ENCODE assay signal across 21 cellular contexts in the genomic region with DNA sequence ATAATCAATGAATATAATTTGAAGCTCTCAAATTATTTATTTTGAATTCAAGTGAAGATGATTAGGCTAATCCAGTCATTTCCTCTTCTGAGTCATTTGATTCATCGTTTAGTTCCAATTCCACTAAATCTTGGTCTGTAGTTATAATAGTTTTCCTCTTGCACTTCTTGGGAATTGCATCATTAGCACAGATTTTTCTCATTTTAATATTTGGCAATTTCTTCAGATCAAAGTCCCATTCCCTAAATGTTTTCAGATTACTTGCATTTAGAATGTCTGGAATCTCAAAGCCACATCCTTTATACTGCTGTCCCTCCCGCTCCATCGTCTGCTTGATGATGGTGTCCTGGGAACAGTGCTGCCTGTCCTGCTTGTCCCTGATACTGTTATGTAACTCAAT. TPM values are rescaled to one million over a fixed set of nuclear protein-coding genes. Genes with fewer than 3 reads are reported as not detected.
DNase-seq lines count a peak whose midpoint lies in the region; ATAC-seq, FAIRE-seq and TF ChIP-seq lines count a peak whose summit lies in the region.
"Had no signal": no experiment of that assay in that cellular context is flagged by ENCODE, and none has a peak within 500 bp of the region (broad histone marks: within the 10 kb centered on the region; RNA-seq: fewer than 3 reads in every experiment).

No MANE protein-coding gene starts in this region.

- TF ChIP-seq CTCF in SK-N-SH (IDR thresholded peaks at IDR 0.05), result no peak
- TF ChIP-seq CTCF in WERI-Rb-1 (IDR thresholded peaks at IDR 0.05; ENCODE audit: low read depth, low read length), result no peak
- no peak for TF ChIP-seq CTCF in HepG2 (CRISPR knock-in tag; IDR thresholded peaks at IDR 0.05)

- FAIRE-seq in HepG2 (lab: Jason Lieb, UNC), result no peak

- WGBS in SK-N-SH (ENCODE audit: low lambda C conversion rate), result 50% methylated on average over 3 of the region's 3 CpGs
- 97% methylated on average over 3 of the region's 3 CpGs for WGBS in HepG2 (ENCODE audit: low lambda C conversion rate)

- CTCF ChIA-PET in SK-N-SH (lab: Yijun Ruan, JAX) (no interaction called here), HepG2 (lab: Yijun Ruan, JAX; ENCODE audit: low intra/inter-chr PET ratio, low total read pairs) (no interaction called here)

- POLR2A ChIA-PET in SK-N-SH (lab: Yijun Ruan, JAX) (no interaction called here), HepG2 (lab: Yijun Ruan, JAX) (no interaction called here)

- H3K27ac ChIP-seq in SK-N-SH (ENCODE audit: low read depth in 2 of 2, low read length in 1 of 2) (peak overlapping the region; percentile 4 to 73; a peak in 3 of 4 replicates), WERI-Rb-1 (no peak overlapping the region), HepG2 (ENCODE audit: extremely low read length, insufficient read depth, low read length) (no peak overlapping the region)
- H3K27ac ChIP-seq: left lung had no signal

- TF ChIP-seq RAD21 in SK-N-SH (IDR thresholded peaks at IDR 0.05; ENCODE audit: low read length), result no peak
- TF ChIP-seq RAD21 in HepG2 (CRISPR knock-in tag; IDR thresholded peaks at IDR 0.05), result no peak

- H3K4me2 ChIP-seq in SK-N-SH (peak overlapping the region; percentile 42; the same call in 1 of the 2 replicates), skeletal muscle satellite cell (ENCODE audit: low read length) (peak overlapping the region; percentile 6), HepG2 (ENCODE audit: low read depth, low read length) (no peak overlapping the region)

- H4K20me1 ChIP-seq in SK-N-SH (ENCODE audit: insufficient read depth) (no peaks in the 10 kb centered on the region), HepG2 (ENCODE audit: insufficient read depth, low read length) (no peaks in the 10 kb centered on the region)

- H3K4me1 ChIP-seq in SK-N-SH (ENCODE audit: control insufficient read depth in 1 of 2, insufficient read depth in 2 of 2, low read depth in 1 of 2, low read length in 1 of 2), result peaks cover 0 to 13% of the 10 kb centered on the region in 2 experiments; a peak in 1 of 4 replicates
- peaks cover 9% of the 10 kb centered on the region for H3K4me1 ChIP-seq in skeletal muscle satellite cell (ENCODE audit: control insufficient read depth, insufficient read depth, low read length)
- peaks cover 27% of the 10 kb centered on the region for H3K4me1 ChIP-seq in HepG2 (ENCODE audit: insufficient read depth, low read length)
- H3K4me1 ChIP-seq: BE2C had no signal

- H3K36me3 ChIP-seq in SK-N-SH (replicated peaks in 1 of 2; ENCODE audit: control insufficient read depth in 1 of 2, insufficient read depth in 2 of 2, low read length in 1 of 2), result peaks cover 0 to 8% of the 10 kb centered on the region in 2 experiments
- no peaks in the 10 kb centered on the region for H3K36me3 ChIP-seq in skeletal muscle satellite cell (ENCODE audit: insufficient read depth, low read length)
- H3K36me3 ChIP-seq in WERI-Rb-1, result no peaks in the 10 kb centered on the region
- H3K36me3 ChIP-seq in HepG2 (replicated peaks in 1 of 2; ENCODE audit: control insufficient read depth in 1 of 2, insufficient read depth in 2 of 2, low read length in 2 of 2), result 0 out of 5 replicates have a peak, but pooled peaks cover 0 to 4% of the 10 kb centered on the region in 2 experiments
- H3K36me3 ChIP-seq: BE2C, left lung had no signal

- 0 out of 2 replicates have a peak overlapping the region, but pooled peaks have one; percentile 22 for H2AFZ ChIP-seq in SK-N-SH (ENCODE audit: low read depth)
- no peak overlapping the region for H2AFZ ChIP-seq in HepG2 (ENCODE audit: low read length)

- H3K79me2 ChIP-seq in SK-N-SH (ENCODE audit: insufficient read depth) (peaks cover 74% of the 10 kb centered on the region; the same call in 1 of the 2 replicates), HepG2 (ENCODE audit: insufficient read depth, low read length) (peaks cover 36% of the 10 kb centered on the region)

- in situ Hi-C loops in HepG2 (cut with HindIII; ENCODE audit: extremely low pct_ligation_motif_present, low pct_unique_long_range_greater_than_20kb), result no loop called here

- intact Hi-C loops in HepG2 (cut with micrococcal nuclease; ENCODE audit: unreplicated experiment), result loop anchor here (5.0 kb wide), 1 partner anchor 330 kb away; the partner anchor contains the start of genes P3R3URF and TSPAN1

- ATAC-seq in GM18517 (IDR thresholded peaks at IDR 0.05; ENCODE audit: unreplicated experiment) (no peak), HG02571 (IDR thresholded peaks at IDR 0.05; ENCODE audit: unreplicated experiment) (no peak), HepG2 (no peak)
- ATAC-seq: left lung had no signal

- H3K9me2 ChIP-seq in SK-N-SH, result no peaks in the 10 kb centered on the region

- H3F3A ChIP-seq in SK-N-SH (replicated peaks; ENCODE audit: insufficient read depth), result peaks cover 16% of the 10 kb centered on the region

- TF ChIP-seq POLR2A in HepG2 (IDR thresholded peaks at IDR 0.05; ENCODE audit: insufficient read depth in 1 of 2, low read depth in 2 of 2, low read length in 2 of 2), result no peak

- BruUV-seq in HepG2 (replicated peaks; lab: Mats Ljungman, UMichigan), result no TSS peak

- peaks cover 7% of the 10 kb centered on the region for H3K9me3 ChIP-seq in SK-N-SH
- H3K9me3 ChIP-seq in skeletal muscle satellite cell (replicated peaks; ENCODE audit: low read length), result no peaks in the 10 kb centered on the region
- peaks cover 5% of the 10 kb centered on the region for H3K9me3 ChIP-seq in WERI-Rb-1 (ENCODE audit: severe bottlenecking)
- no peaks in the 10 kb centered on the region for H3K9me3 ChIP-seq in HepG2 (ENCODE audit: low read length)
- H3K9me3 ChIP-seq: BE2C had no signal

- peak; percentile 70 for DNase-seq in ELR (ENCODE audit: low read depth)
- no peak for DNase-seq in SK-N-SH
- peak; percentile 77 for DNase-seq in fibroblast of gingiva (ENCODE audit: low read depth)
- DNase-seq in WERI-Rb-1, result no peak
- DNase-seq in HepG2 (ENCODE audit: low spot score), result no peak
- DNase-seq: activated B cell treated with CpG ODN at 0.5 μM for 24 hours; activated CD4-positive, alpha-beta memory T cell treated with anti-CD3 and anti-CD28 coated beads for 36 hours; activated effector memory CD4-positive, alpha-beta T cell treated with anti-CD3 and anti-CD28 coated beads, Interleukin-2, amount 50 U/mL, for 16 hours; amniotic stem cell; BE2C; central memory CD4-positive, alpha-beta T cell; COR-L47; DMS79 treated with DMSO at 0.1 percent for 48 hours; erythroblast; head of caudate nucleus; left lung; NCI-H187 treated with DMSO at 0.1 percent for 48 hours; NCI-H226 had no signal

- TF ChIP-seq EP300 in SK-N-SH (IDR thresholded peaks at IDR 0.05; ENCODE audit: borderline replicate concordance in 1 of 2, low read depth in 1 of 2, low read length in 1 of 2) (no peak), HepG2 (IDR thresholded peaks at IDR 0.05; ENCODE audit: low read depth in 2 of 2, low read length in 2 of 2) (no peak), HepG2 (CRISPR knock-in tag; IDR thresholded peaks at IDR 0.05; ENCODE audit: borderline replicate concordance) (no peak)

- H3K4me3 ChIP-seq in SK-N-SH (ENCODE audit: low read depth in 2 of 2, low read length in 1 of 2) (no peak overlapping the region), skeletal muscle satellite cell (ENCODE audit: low read length) (no peak overlapping the region), WERI-Rb-1 (ENCODE audit: low read depth, low read length) (no peak overlapping the region), HepG2 (replicated peaks in 1 of 3; ENCODE audit: insufficient read depth in 1 of 3, low read depth in 2 of 3, low read length in 3 of 3) (no peak overlapping the region)
- H3K4me3 ChIP-seq: left lung had no signal

- H3K9ac ChIP-seq in SK-N-SH (peak overlapping the region; percentile 36; the same call in 1 of the 2 replicates), skeletal muscle satellite cell (ENCODE audit: low read depth, low read length) (no peak overlapping the region), HepG2 (ENCODE audit: insufficient read depth, low read depth, low read length) (no peak overlapping the region)

- H3K27me3 ChIP-seq in SK-N-SH (ENCODE audit: insufficient read depth) (no peaks in the 10 kb centered on the region), skeletal muscle satellite cell (ENCODE audit: control insufficient read depth, insufficient read depth, low read length) (no peaks in the 10 kb centered on the region), WERI-Rb-1 (ENCODE audit: insufficient read depth, low read depth, severe bottlenecking) (no peaks in the 10 kb centered on the region), HepG2 (ENCODE audit: control insufficient read depth in 1 of 2, insufficient read depth in 2 of 2, low read length in 2 of 2) (no peaks in the 10 kb centered on the region)
- H3K27me3 ChIP-seq: BE2C, left lung had no signal

TF ChIP-seq in SK-N-SH, 30 proteins besides CTCF, POLR2A, EP300 and RAD21 (continues in another document):
- TF ChIP-seq CHD2 (IDR thresholded peaks at IDR 0.05; ENCODE audit: low read length, partially characterized antibody), result no peak

TF ChIP-seq in HepG2, 621 proteins besides CTCF, POLR2A, EP300 and RAD21 (continues in another document):
- TF ChIP-seq MIER2 (CRISPR knock-in tag; IDR thresholded peaks at IDR 0.05), result no peak

RNA-seq across cellular contexts. Expression of gene MAST2, which starts 43.5 kb away (rescaled TPM):
- polyA plus RNA-seq in SK-N-SH (2012; rRNA removed) (53.4 and 69.0 TPM in 2 replicates), HepG2 (2011; rRNA removed) (23.0 and 26.3 TPM in 2 replicates)
- polyA plus RNA-seq in SK-N-SH (2012; cell fraction: cytosol; rRNA removed), result 15.4 and 23.6 TPM in 2 replicates
- 347 and 352 TPM in 2 replicates for polyA plus RNA-seq in SK-N-SH (2012; cell fraction: nucleus; rRNA removed)
- total RNA-seq in skeletal muscle satellite cell (2012; rRNA removed), result 14.7 and 15.5 TPM in 2 replicates
- total RNA-seq in HepG2 (2016; rRNA removed; fragmentation: Illumina TruSeq; extraction: Trizol), result 14.3 and 15.3 TPM in 2 replicates
- total RNA-seq in HepG2 (2016; cell fraction: cytosol; rRNA removed; fragmentation: Illumina TruSeq; extraction: Trizol; ENCODE audit: low read depth), result 9.9 and 10.4 TPM in 2 replicates
- total RNA-seq in HepG2 (2016; cell fraction: insoluble cytoplasmic fraction; rRNA removed; fragmentation: Illumina TruSeq; extraction: Trizol), result 12.9 and 13.7 TPM in 2 replicates
- total RNA-seq in HepG2 (2016; cell fraction: membrane; rRNA removed; fragmentation: Illumina TruSeq; extraction: Trizol), result 12.0 and 14.5 TPM in 2 replicates
- total RNA-seq in HepG2 (2016; cell fraction: nucleus; rRNA removed; fragmentation: Illumina TruSeq; extraction: Trizol), result 26.9 and 30.8 TPM in 2 replicates
- 15.9 and 16.5 TPM in 2 replicates for polyA plus RNA-seq in HepG2 (2011; cell fraction: cytosol; rRNA removed)
- 89.7 and 90.3 TPM in 2 replicates for polyA plus RNA-seq in HepG2 (2011; cell fraction: nucleus; rRNA removed)
- polyA plus RNA-seq in HepG2 (2012), result 18.5 and 25.7 TPM in 2 replicates
- polyA plus RNA-seq in HepG2 (2016; cell fraction: cytosol; fragmentation: Illumina TruSeq; extraction: Trizol; ENCODE audit: low read depth), result 2.2 and 2.3 TPM in 2 replicates
- polyA plus RNA-seq in HepG2 (2016; cell fraction: insoluble cytoplasmic fraction; fragmentation: Illumina TruSeq; extraction: Trizol; ENCODE audit: low read depth), result 16.9 and 21.5 TPM in 2 replicates
- polyA plus RNA-seq in HepG2 (2016; cell fraction: membrane; fragmentation: Illumina TruSeq; extraction: Trizol; ENCODE audit: low read depth), result 7.6 and 9.3 TPM in 2 replicates
- 56.2 and 67.8 TPM in 2 replicates for polyA plus RNA-seq in HepG2 (2016; cell fraction: nucleus; fragmentation: Illumina TruSeq; extraction: Trizol; ENCODE audit: insufficient read depth, low read depth)
- 58.6 and 58.9 TPM in 2 replicates for polyA minus RNA-seq in HepG2 (2011; rRNA and poly(A)+ RNA removed; ENCODE audit: low replicate concordance)
- polyA minus RNA-seq in HepG2 (2011; cell fraction: cytosol; rRNA and poly(A)+ RNA removed), result 22.0 and 27.0 TPM in 2 replicates
- polyA minus RNA-seq in HepG2 (2011; cell fraction: nucleus; rRNA and poly(A)+ RNA removed), result 78.5 and 80.8 TPM in 2 replicates

Comparison
In these comparisons a context has a peak if more than half of its experiments do, and no peak if none do; other contexts are left out.
1. DNase-seq: peak in ELR (single experiment) and fibroblast of gingiva (single experiment); none in SK-N-SH (single experiment), WERI-Rb-1 (single experiment) and HepG2 (single experiment).
2. H3K27ac ChIP-seq: peak in SK-N-SH (2 of 2); none in WERI-Rb-1 (single experiment) and HepG2 (single experiment).